ENCODE assay signal across 16 cellular contexts in the genomic region with DNA sequence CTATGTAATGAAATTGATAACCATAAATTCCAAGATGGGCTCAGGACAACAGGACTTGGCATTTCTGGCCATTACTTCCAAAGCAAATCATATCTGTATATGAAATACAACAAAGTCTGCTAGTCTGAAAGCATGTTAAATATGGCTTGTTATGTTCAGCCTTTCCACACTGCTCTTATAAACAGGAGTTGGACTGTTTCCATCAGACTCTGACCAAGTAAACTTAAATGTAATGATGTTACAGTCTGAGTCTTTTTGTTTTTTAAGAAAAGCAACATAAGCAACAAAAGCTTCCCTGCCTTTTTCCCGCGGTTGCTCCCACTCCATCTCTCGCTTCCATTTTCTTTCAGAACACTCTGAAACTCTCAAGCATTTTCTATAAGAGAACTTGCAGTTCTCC. TPM values are rescaled to one million over a fixed set of nuclear protein-coding genes. Genes with fewer than 3 reads are reported as not detected.
DNase-seq lines count a peak whose midpoint lies in the region; ATAC-seq and TF ChIP-seq lines count a peak whose summit lies in the region.
"Had no signal": no experiment of that assay in that cellular context is flagged by ENCODE, and none has a peak within 500 bp of the region (broad histone marks: within the 10 kb centered on the region; RNA-seq: fewer than 3 reads in every experiment).

No MANE protein-coding gene starts in this region.

- H3K27ac Mint-ChIP-seq in nephron: peak overlapping the region; percentile 7 to 55 (median 38)
- H3K27ac Mint-ChIP-seq in naive thymus-derived CD8-positive, alpha-beta T cell: no peak overlapping the region
- no peak overlapping the region for H3K27ac Mint-ChIP-seq in mesothelial cell of epicardium
- no peak overlapping the region for H3K27ac Mint-ChIP-seq in activated T-cell treated with anti-CD3 and anti-CD28 coated beads, Interleukin-2, amount 50 U/mL, for 72 hours
- H3K27ac Mint-ChIP-seq: CD4-positive, alpha-beta T cell had no signal

- H3K9me2 ChIP-seq in hepatocyte (replicated peaks; ENCODE audit: insufficient read depth): no peaks in the 10 kb centered on the region

- H3K36me3 Mint-ChIP-seq in nephron (ENCODE audit: low read depth) (no peaks in the 10 kb centered on the region), mesothelial cell of epicardium (no peaks in the 10 kb centered on the region)
- H3K36me3 Mint-ChIP-seq in naive thymus-derived CD8-positive, alpha-beta T cell: no peaks in the 10 kb centered on the region
- H3K36me3 Mint-ChIP-seq in activated T-cell treated with anti-CD3 and anti-CD28 coated beads, Interleukin-2, amount 50 U/mL, for 72 hours (ENCODE audit: insufficient read depth in 2 of 2): no peaks in the 10 kb centered on the region

- no peak for ATAC-seq in right cardiac atrium
- ATAC-seq in naive thymus-derived CD8-positive, alpha-beta T cell: no peak
- ATAC-seq in activated T-cell treated with anti-CD3 and anti-CD28 coated beads, Interleukin-2, amount 50 U/mL, for 72 hours (replicated peaks in 1 of 2): no peak
- ATAC-seq: A549 had no signal

- DNase-seq in left ventricle myocardium inferior (no peak), right cardiac atrium (no peak), hepatocyte (ENCODE audit: low spot score) (no peak), mesothelial cell of epicardium (ENCODE audit: low spot score in 2 of 2, unreplicated experiment in 2 of 2) (no peak)
- no peak for DNase-seq in naive thymus-derived CD8-positive, alpha-beta T cell
- DNase-seq in activated T-cell treated with anti-CD3 and anti-CD28 coated beads, Interleukin-2, amount 50 U/mL, for 72 hours: no peak
- DNase-seq: AML-193; Caco-2; CD4-positive, alpha-beta T cell; GM23248; HCEC 1CT had no signal

- H3K4me1 ChIP-seq in left ventricle myocardium inferior (peaks cover 18% of the 10 kb centered on the region), right cardiac atrium (ENCODE audit: control insufficient read depth, insufficient read depth, low read length) (no peaks in the 10 kb centered on the region), hepatocyte (ENCODE audit: insufficient read depth) (peaks cover 5% of the 10 kb centered on the region)
- H3K4me1 ChIP-seq: A549, Caco-2 had no signal

- H3K4me1 Mint-ChIP-seq in nephron (peaks cover 20% of the 10 kb centered on the region), mesothelial cell of epicardium (peaks cover 16% of the 10 kb centered on the region)
- H3K4me1 Mint-ChIP-seq in naive thymus-derived CD8-positive, alpha-beta T cell: peaks cover 0 to 4% (median 2%) of the 10 kb centered on the region in 4 donors
- peaks cover 4% of the 10 kb centered on the region for H3K4me1 Mint-ChIP-seq in activated T-cell treated with anti-CD3 and anti-CD28 coated beads, Interleukin-2, amount 50 U/mL, for 72 hours (ENCODE audit: low read depth)

- no peak overlapping the region for H2AFZ ChIP-seq in hepatocyte

- H3K27me3 ChIP-seq in left ventricle myocardium inferior (ENCODE audit: low read depth): no peaks in the 10 kb centered on the region
- no peaks in the 10 kb centered on the region for H3K27me3 ChIP-seq in right cardiac atrium (ENCODE audit: control insufficient read depth, insufficient read depth)
- H3K27me3 ChIP-seq in hepatocyte: peaks cover 12% of the 10 kb centered on the region

- intact Hi-C loops in left ventricle myocardium inferior (cut with micrococcal nuclease): no loop called here
- intact Hi-C loops in right cardiac atrium (cut with DNase I): no loop called here

- H3K36me3 ChIP-seq in left ventricle myocardium inferior (no peaks in the 10 kb centered on the region), hepatocyte (replicated peaks; ENCODE audit: insufficient read depth, low read depth) (no peaks in the 10 kb centered on the region)

- H3K9me3 ChIP-seq in left ventricle myocardium inferior (replicated peaks): no peaks in the 10 kb centered on the region
- no peaks in the 10 kb centered on the region for H3K9me3 ChIP-seq in right cardiac atrium (ENCODE audit: control insufficient read depth, low read length)
- H3K9me3 ChIP-seq in hepatocyte (ENCODE audit: low read depth): no peaks in the 10 kb centered on the region
- H3K9me3 ChIP-seq: A549, Caco-2 had no signal

- H3K4me3 ChIP-seq in left ventricle myocardium inferior (no peak overlapping the region), right cardiac atrium (ENCODE audit: low read length) (no peak overlapping the region), hepatocyte (no peak overlapping the region)
- H3K4me3 ChIP-seq: A549, GM23248 had no signal

- 77% methylated on average over 3 of the region's 3 CpGs for WGBS in right cardiac atrium
- 80% methylated on average over 3 of the region's 3 CpGs for WGBS in hepatocyte (ENCODE audit: low lambda C conversion rate, missing lambda C conversion rate)

- H3K79me2 ChIP-seq in hepatocyte: no peaks in the 10 kb centered on the region

- no peak overlapping the region for H3K4me3 Mint-ChIP-seq in nephron
- H3K4me3 Mint-ChIP-seq in naive thymus-derived CD8-positive, alpha-beta T cell: no peak overlapping the region
- no peak overlapping the region for H3K4me3 Mint-ChIP-seq in mesothelial cell of epicardium
- no peak overlapping the region for H3K4me3 Mint-ChIP-seq in activated T-cell treated with anti-CD3 and anti-CD28 coated beads, Interleukin-2, amount 50 U/mL, for 72 hours
- H3K4me3 Mint-ChIP-seq: CD4-positive, alpha-beta T cell had no signal

- H3K27me3 Mint-ChIP-seq in nephron (ENCODE audit: low read depth) (peaks cover 7% of the 10 kb centered on the region), mesothelial cell of epicardium (ENCODE audit: low read depth) (peaks cover 42% of the 10 kb centered on the region)
- H3K27me3 Mint-ChIP-seq in naive thymus-derived CD8-positive, alpha-beta T cell: no peaks in the 10 kb centered on the region
- peaks cover 5% of the 10 kb centered on the region for H3K27me3 Mint-ChIP-seq in activated T-cell treated with anti-CD3 and anti-CD28 coated beads, Interleukin-2, amount 50 U/mL, for 72 hours (ENCODE audit: low read depth)
- H3K27me3 Mint-ChIP-seq: CD4-positive, alpha-beta T cell had no signal

- H3K4me2 ChIP-seq in hepatocyte: no peak overlapping the region
- H3K4me2 ChIP-seq: A549 had no signal

- H3K27ac ChIP-seq in left ventricle myocardium inferior (replicated peaks) (peak overlapping the region; percentile 69), right cardiac atrium (ENCODE audit: low read length) (no peak overlapping the region), hepatocyte (peak overlapping the region; percentile 9)
- H3K27ac ChIP-seq: 22Rv1, A549, C4-2B, GM23248, HL-60 had no signal

- TF ChIP-seq CTCF in left ventricle myocardium inferior (IDR thresholded peaks at IDR 0.05; ENCODE audit: borderline replicate concordance): no peak
- no peak for TF ChIP-seq CTCF in hepatocyte (IDR thresholded peaks at IDR 0.05; ENCODE audit: poor library complexity)
- no peak for TF ChIP-seq CTCF in nephron (IDR thresholded peaks at IDR 0.05; ENCODE audit: unreplicated experiment in 3 of 3)
- TF ChIP-seq CTCF in mesothelial cell of epicardium (IDR thresholded peaks at IDR 0.05; ENCODE audit: unreplicated experiment): no peak

- H3K9me3 Mint-ChIP-seq in nephron: peaks cover 2% of the 10 kb centered on the region
- no peaks in the 10 kb centered on the region for H3K9me3 Mint-ChIP-seq in naive thymus-derived CD8-positive, alpha-beta T cell
- H3K9me3 Mint-ChIP-seq in mesothelial cell of epicardium: peaks cover 3% of the 10 kb centered on the region
- no peaks in the 10 kb centered on the region for H3K9me3 Mint-ChIP-seq in activated T-cell treated with anti-CD3 and anti-CD28 coated beads, Interleukin-2, amount 50 U/mL, for 72 hours
- H3K9me3 Mint-ChIP-seq: CD4-positive, alpha-beta T cell had no signal

- H4K20me1 ChIP-seq in hepatocyte (ENCODE audit: insufficient read depth, poor library complexity, severe bottlenecking): no peaks in the 10 kb centered on the region

- POLR2A ChIA-PET in naive thymus-derived CD8-positive, alpha-beta T cell (lab: Charles Lee): interaction anchor here (0.7 kb wide), 1 partner anchor 168 kb away, joined by 3 read pairs; no protein-coding TSS in a partner anchor

RNA-seq across cellular contexts. Expression of gene CDCA7L, which starts 8.1 kb away (rescaled TPM):
- 41.0 TPM for total RNA-seq in left ventricle myocardium inferior
- total RNA-seq in right cardiac atrium: 10 to 100 TPM; 33.6 to 89.6 (median 67.7) TPM
- polyA plus RNA-seq in right cardiac atrium: 29.7 TPM
- 13.0 and 17.1 TPM in 2 replicates for total RNA-seq in hepatocyte
- polyA plus RNA-seq in hepatocyte: 4.5 and 8.1 TPM in 2 replicates
- 10 to 100 TPM; 42.1 to 48.7 TPM for total RNA-seq in naive thymus-derived CD8-positive, alpha-beta T cell
- 10 to 100 TPM; 23.9 to 38.5 (median 37.3) TPM for polyA plus RNA-seq in naive thymus-derived CD8-positive, alpha-beta T cell
- 25.6 to 28.6 TPM (median 26.5 TPM) in 3 replicates for total RNA-seq in mesothelial cell of epicardium
- 10 to 100 TPM; 35.1 to 49.1 TPM for total RNA-seq in activated T-cell treated with anti-CD3 and anti-CD28 coated beads, Interleukin-2, amount 50 U/mL, for 72 hours

Comparison
In these comparisons a context has a peak if more than half of its experiments do, and no peak if none do; other contexts are left out.
1. H3K27ac Mint-ChIP-seq: peak in nephron (3 of 3); none in naive thymus-derived CD8-positive, alpha-beta T cell (0 of 10), mesothelial cell of epicardium (single experiment) and activated T-cell treated with anti-CD3 and anti-CD28 coated beads, Interleukin-2, amount 50 U/mL, for 72 hours (single experiment).